Comparison of ENCODE assay signal across 9 cellular contexts in the genomic region with DNA sequence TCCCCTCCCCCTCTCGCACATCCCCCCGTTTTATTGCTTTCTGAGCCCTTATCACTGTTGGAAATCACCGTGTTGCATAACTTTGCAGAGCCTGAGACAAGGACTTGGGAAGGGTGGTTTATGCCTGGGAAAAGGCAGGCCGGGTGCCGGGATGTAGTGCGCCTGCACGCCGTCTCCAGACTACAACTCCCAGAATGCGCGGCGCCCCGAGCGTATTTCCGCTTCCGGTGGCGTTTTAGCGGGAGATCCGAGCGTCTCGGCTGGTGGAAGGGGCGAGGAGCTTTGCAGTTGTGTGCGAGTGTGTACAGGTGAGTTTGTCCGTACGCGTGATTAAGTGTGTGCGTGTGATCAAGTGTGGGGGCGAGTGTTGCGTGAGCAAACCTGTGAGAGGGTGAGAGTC.
DNase-seq lines count a peak whose midpoint lies in the region; ATAC-seq and TF ChIP-seq lines count a peak whose summit lies in the region.
"Had no signal": no experiment of that assay in that cellular context is flagged by ENCODE, and none has a peak within 500 bp of the region (broad histone marks: within the 10 kb centered on the region; RNA-seq: fewer than 3 reads in every experiment).

No MANE protein-coding gene starts in this region.

- H3K27me3 Mint-ChIP-seq in activated naive CD8-positive, alpha-beta T cell treated with anti-CD3 and anti-CD28 coated beads, Interleukin-2, amount 10 ng/mL, durations not matched to agents 7 days and 5 days, result no peaks in the 10 kb centered on the region
- peaks cover 6% of the 10 kb centered on the region for H3K27me3 Mint-ChIP-seq in neural progenitor cell (ENCODE audit: insufficient read depth, low read depth)

- DNase-seq in HT1080 (ENCODE audit: low read depth) (peak; percentile 11), epidermal melanocyte (ENCODE audit: insufficient read length, low spot score) (no peak), NCI-H1092 (lab: John Stamatoyannopoulos, UW) (no peak), neural progenitor cell (ENCODE audit: low spot score) (no peak)
- peak; percentile 47 for DNase-seq in activated naive CD8-positive, alpha-beta T cell treated with anti-CD3 and anti-CD28 coated beads, Interleukin-2, amount 10 ng/mL, durations not matched to agents 7 days and 5 days
- DNase-seq: NCI-H1436 treated with DMSO at 0.1 percent for 48 hours had no signal

- no peaks in the 10 kb centered on the region for H3K4me1 ChIP-seq in skeletal muscle satellite cell (ENCODE audit: control insufficient read depth, insufficient read depth, low read length)
- no peaks in the 10 kb centered on the region for H3K4me1 ChIP-seq in neural progenitor cell

- H3K4me3 ChIP-seq in iPS-11a (ENCODE audit: low read depth, low read length) (peak overlapping the region; percentile 5), skeletal muscle satellite cell (ENCODE audit: low read length) (peak overlapping the region; percentile 20), neural progenitor cell (no peak overlapping the region)

- no peaks in the 10 kb centered on the region for H4K20me1 ChIP-seq in neural progenitor cell (ENCODE audit: low read depth)

- H3K36me3 ChIP-seq in skeletal muscle satellite cell (ENCODE audit: insufficient read depth, low read length) (no peaks in the 10 kb centered on the region), neural progenitor cell (no peaks in the 10 kb centered on the region)

- no peak overlapping the region for H3K27ac Mint-ChIP-seq in activated naive CD8-positive, alpha-beta T cell treated with anti-CD3 and anti-CD28 coated beads, Interleukin-2, amount 10 ng/mL, durations not matched to agents 7 days and 5 days
- no peak overlapping the region for H3K27ac Mint-ChIP-seq in neural progenitor cell

- no peaks in the 10 kb centered on the region for H3K27me3 ChIP-seq in skeletal muscle satellite cell (ENCODE audit: control insufficient read depth, insufficient read depth, low read length)
- H3K27me3 ChIP-seq in neural progenitor cell, result no peaks in the 10 kb centered on the region

- H2AFZ ChIP-seq in neural progenitor cell (replicated peaks), result no peak overlapping the region

- H3K4me1 Mint-ChIP-seq in activated naive CD8-positive, alpha-beta T cell treated with anti-CD3 and anti-CD28 coated beads, Interleukin-2, amount 10 ng/mL, durations not matched to agents 7 days and 5 days, result peaks cover 5% of the 10 kb centered on the region
- no peaks in the 10 kb centered on the region for H3K4me1 Mint-ChIP-seq in neural progenitor cell

- POLR2A ChIA-PET in activated naive CD8-positive, alpha-beta T cell treated with anti-CD3 and anti-CD28 coated beads, Interleukin-2, amount 10 ng/mL, durations not matched to agents 7 days and 5 days (lab: Charles Lee), result no interaction called here

- H3F3A ChIP-seq in neural progenitor cell (ENCODE audit: low read depth), result no peaks in the 10 kb centered on the region

- ATAC-seq in activated naive CD8-positive, alpha-beta T cell treated with anti-CD3 and anti-CD28 coated beads, Interleukin-2, amount 10 ng/mL, durations not matched to agents 7 days and 5 days (ENCODE audit: low read depth), result no peak
- ATAC-seq in GM21526 (IDR thresholded peaks at IDR 0.05; ENCODE audit: low FRiP score, unreplicated experiment), result no peak

- no peak overlapping the region for H3K27ac ChIP-seq in neural progenitor cell

- H3K9me3 ChIP-seq in skeletal muscle satellite cell (replicated peaks; ENCODE audit: low read length) (peaks cover 25% of the 10 kb centered on the region), neural progenitor cell (ENCODE audit: low read depth) (peaks cover 23% of the 10 kb centered on the region)

- H3K36me3 Mint-ChIP-seq in activated naive CD8-positive, alpha-beta T cell treated with anti-CD3 and anti-CD28 coated beads, Interleukin-2, amount 10 ng/mL, durations not matched to agents 7 days and 5 days, result peaks cover 5% of the 10 kb centered on the region
- H3K36me3 Mint-ChIP-seq in neural progenitor cell, result no peaks in the 10 kb centered on the region

- H3K4me2 ChIP-seq in skeletal muscle satellite cell (ENCODE audit: low read length), result peak overlapping the region; percentile 44
- H3K4me2 ChIP-seq in neural progenitor cell, result no peak overlapping the region

- H3K9me3 Mint-ChIP-seq in activated naive CD8-positive, alpha-beta T cell treated with anti-CD3 and anti-CD28 coated beads, Interleukin-2, amount 10 ng/mL, durations not matched to agents 7 days and 5 days, result peaks cover 29% of the 10 kb centered on the region
- peaks cover 64% of the 10 kb centered on the region for H3K9me3 Mint-ChIP-seq in neural progenitor cell

- H3K9ac ChIP-seq in skeletal muscle satellite cell (ENCODE audit: low read depth, low read length), result no peak overlapping the region
- H3K9ac ChIP-seq in neural progenitor cell, result no peak overlapping the region

- peak overlapping the region; percentile 76 for H3K4me3 Mint-ChIP-seq in activated naive CD8-positive, alpha-beta T cell treated with anti-CD3 and anti-CD28 coated beads, Interleukin-2, amount 10 ng/mL, durations not matched to agents 7 days and 5 days
- no peak overlapping the region for H3K4me3 Mint-ChIP-seq in neural progenitor cell

- no peaks in the 10 kb centered on the region for H3K79me2 ChIP-seq in neural progenitor cell (ENCODE audit: low read depth)

- no peak for TF ChIP-seq CTCF in neural progenitor cell (IDR thresholded peaks at IDR 0.05)

Comparison
In these comparisons a context has a peak if more than half of its experiments do, and no peak if none do; other contexts are left out.
1. DNase-seq: peak in HT1080 (single experiment) and activated naive CD8-positive, alpha-beta T cell treated with anti-CD3 and anti-CD28 coated beads, Interleukin-2, amount 10 ng/mL, durations not matched to agents 7 days and 5 days (single experiment); none in epidermal melanocyte (single experiment), NCI-H1092 (single experiment) and neural progenitor cell (single experiment).